In genomic region chr10:21535494-21535818, GRCh38 we compare ENCODE assay signal across 1 cellular context.
TF ChIP-seq lines count a peak whose summit lies in the region.

No MANE protein-coding gene starts in this region.

TF ChIP-seq in GM23338, 12 proteins besides CTCF, POLR2A, EP300 and RAD21 (continued from another document):
- TF ChIP-seq ZNF462 (CRISPR knock-in tag; IDR thresholded peaks at IDR 0.05) (no peak), EZH2phosphoT487 (IDR thresholded peaks at IDR 0.05; ENCODE audit: unreplicated experiment) (no peak), JUNB (IDR thresholded peaks at IDR 0.05; ENCODE audit: unreplicated experiment) (no peak), POLR2AphosphoS5 (IDR thresholded peaks at IDR 0.05; ENCODE audit: low read depth) (no peak), EZH2 (IDR thresholded peaks at IDR 0.05; ENCODE audit: low read depth, unreplicated experiment) (no peak)
TF ChIP-seq in GM23338: peak in this region for 0.
